ENCODE assay signal across 32 cellular contexts in genomic region chr6:12645941-12646340, GRCh38.
"Had no signal": no experiment of that assay in that cellular context is flagged by ENCODE, and none has a peak within 500 bp of the region (broad histone marks: within the 10 kb centered on the region; RNA-seq: fewer than 3 reads in every experiment).

No MANE protein-coding gene starts in this region.

- ATAC-seq: activated CD4-positive, CD25-positive, alpha-beta regulatory T cell treated with anti-CD3 and anti-CD28 coated beads, Interleukin-2, amount 50 U/mL, for 24 hours; activated CD8-positive, alpha-beta T cell treated with anti-CD3 and anti-CD28 coated beads for 36 hours; activated naive CD8-positive, alpha-beta T cell treated with anti-CD3 and anti-CD28 coated beads, Interleukin-2, amount 50 U/mL, for 24 hours; activated T-cell treated with anti-CD3 and anti-CD28 coated beads, Interleukin-2, amount 50 U/mL, for 4 hours; activated T-helper 17 cell treated with anti-CD3 and anti-CD28 coated beads, Interleukin-2, amount 50 U/mL, for 72 hours; body of pancreas; foreskin keratinocyte; gastrocnemius medialis; heart left ventricle; T-helper 17 cell had no signal

- H3K27me3 ChIP-seq: adrenal gland, body of pancreas, colonic mucosa, esophagus muscularis mucosa, gastrocnemius medialis, heart left ventricle had no signal

- DNase-seq: activated B cell treated with CpG ODN at 0.5 μM for 24 hours; activated CD4-positive, alpha-beta T cell treated with anti-CD3 and anti-CD28 coated beads for 48 hours; activated CD4-positive, alpha-beta T cell treated with anti-CD3 and anti-CD28 coated beads, Interleukin-2, amount 50 U/mL, for 1 hour; activated CD4-positive, alpha-beta T cell treated with anti-CD3 and anti-CD28 coated beads, Interleukin-2, amount 50 U/mL, for 48 hours; activated CD8-positive, alpha-beta memory T cell treated with anti-CD3 and anti-CD28 coated beads for 24 hours; activated CD8-positive, alpha-beta T cell treated with anti-CD3 and anti-CD28 coated beads for 36 hours; activated effector memory CD4-positive, alpha-beta T cell treated with Interleukin-2 at 50 U/mL for 16 hours; activated gamma-delta T cell treated with Interleukin-2 at 50 U/mL for 16 hours; activated naive CD4-positive, alpha-beta T cell treated with Interleukin-2 at 50 U/mL for 16 hours; activated naive CD8-positive, alpha-beta T cell treated with anti-CD3 and anti-CD28 coated beads for 36 hours; activated naive CD8-positive, alpha-beta T cell treated with anti-CD3 and anti-CD28 coated beads, Interleukin-2, amount 50 U/mL, for 24 hours; activated T-cell treated with anti-CD3 and anti-CD28 coated beads, Interleukin-2, amount 50 U/mL, for 4 hours; adrenal gland; amygdala; aorta; body of pancreas; central memory CD4-positive, alpha-beta T cell; cerebellar nuclear complex; colonic mucosa; effector CD8-positive, alpha-beta T cell; erythroblast; foreskin keratinocyte; gastrocnemius medialis; glutamatergic neuron; heart left ventricle; T-helper 17 cell; T1000; WERI-Rb-1 had no signal

- H3K4me3 ChIP-seq: adrenal gland, body of pancreas, cardiac muscle cell, colonic mucosa, esophagus muscularis mucosa, gastrocnemius medialis, heart left ventricle had no signal

- H3K27ac ChIP-seq: adrenal gland, body of pancreas, cardiac muscle cell, colonic mucosa, esophagus muscularis mucosa, foreskin keratinocyte, gastrocnemius medialis, heart left ventricle, WERI-Rb-1 had no signal

- H3K4me1 ChIP-seq: adrenal gland, body of pancreas, colonic mucosa, esophagus muscularis mucosa, foreskin keratinocyte, gastrocnemius medialis, heart left ventricle had no signal

- H3K9me3 ChIP-seq: body of pancreas, colonic mucosa, gastrocnemius medialis had no signal

- H3K36me3 ChIP-seq: adrenal gland, cardiac muscle cell, colonic mucosa, esophagus muscularis mucosa, gastrocnemius medialis, heart left ventricle, WERI-Rb-1 had no signal
